Comparison of ENCODE assay signal across 1 cellular context in genomic region chr4:178632415-178632814, GRCh38.
TF ChIP-seq lines count a peak whose summit lies in the region.

No MANE protein-coding gene starts in this region.

TF ChIP-seq in GM12878, 131 proteins besides CTCF, POLR2A, EP300 and RAD21 (continued from another document and continues in another):
- TF ChIP-seq TAF1 (IDR thresholded peaks at IDR 0.05; ENCODE audit: borderline replicate concordance, low read depth, low read length) (no peak), CBX5 (IDR thresholded peaks at IDR 0.05; ENCODE audit: low read depth) (no peak), NR2F1 (conservative IDR thresholded peaks at IDR 0.05) (peak; percentile 99), BCLAF1 (IDR thresholded peaks at IDR 0.05) (no peak), STAT3 (IDR thresholded peaks at IDR 0.05; ENCODE audit: low read depth, low read length) (no peak), SIN3A (IDR thresholded peaks at IDR 0.05; ENCODE audit: low read depth, low read length) (no peak), MEF2B (IDR thresholded peaks at IDR 0.05; ENCODE audit: partially characterized antibody, poor library complexity, severe bottlenecking) (peak; percentile 72), ZNF207 (IDR thresholded peaks at IDR 0.05; ENCODE audit: borderline replicate concordance) (no peak), NR2C2 (IDR thresholded peaks at IDR 0.05; ENCODE audit: borderline replicate concordance, control insufficient read depth, insufficient read length, low read depth) (no peak), CUX1 (IDR thresholded peaks at IDR 0.05; ENCODE audit: insufficient replicate concordance, low read depth, low read length) (no peak), NKRF (conservative IDR thresholded peaks at IDR 0.05) (no peak), ZSCAN29 (IDR thresholded peaks at IDR 0.05) (no peak), CEBPB (IDR thresholded peaks at IDR 0.05; ENCODE audit: borderline replicate concordance in 1 of 2, low read depth in 2 of 2, low read length in 2 of 2) (no peak), SREBF1 (IDR thresholded peaks at IDR 0.05; ENCODE audit: low read length) (no peak), E2F4 (IDR thresholded peaks at IDR 0.05; ENCODE audit: low read depth, low read length) (no peak), MAX (IDR thresholded peaks at IDR 0.05; ENCODE audit: low read depth, low read length) (no peak), MYC (IDR thresholded peaks at IDR 0.05; ENCODE audit: insufficient read depth, insufficient read length, insufficient replicate concordance, low read length, severe bottlenecking) (no peak), FOXK2 (IDR thresholded peaks at IDR 0.05) (no peak), USF2 (IDR thresholded peaks at IDR 0.05; ENCODE audit: borderline replicate concordance, low read depth, low read length) (no peak), CHD1 (IDR thresholded peaks at IDR 0.05; ENCODE audit: low read depth, low read length) (no peak), REST (IDR thresholded peaks at IDR 0.05; ENCODE audit: low read depth, low read length) (no peak), RELA (IDR thresholded peaks at IDR 0.05; ENCODE audit: borderline replicate concordance, partially characterized antibody) (no peak), E4F1 (IDR thresholded peaks at IDR 0.05; ENCODE audit: borderline replicate concordance, partially characterized antibody) (no peak), NFXL1 (IDR thresholded peaks at IDR 0.05; ENCODE audit: borderline replicate concordance) (no peak), ZNF384 (IDR thresholded peaks at IDR 0.05; ENCODE audit: borderline replicate concordance, low read depth, low read length) (no peak), PBX3 (IDR thresholded peaks at IDR 0.05; ENCODE audit: insufficient replicate concordance, low read depth, low read length) (no peak), BCL11A (IDR thresholded peaks at IDR 0.05; ENCODE audit: low read depth, low read length) (peak; percentile 93), FOXM1 (IDR thresholded peaks at IDR 0.05; ENCODE audit: low read depth, low read length) (no peak), CEBPZ (IDR thresholded peaks at IDR 0.05; ENCODE audit: low read depth, low read length) (no peak), KLF5 (IDR thresholded peaks at IDR 0.05; ENCODE audit: partially characterized antibody) (no peak), BMI1 (IDR thresholded peaks at IDR 0.05; ENCODE audit: borderline replicate concordance) (peak; percentile 83), ZNF24 (IDR thresholded peaks at IDR 0.05) (no peak)
